1 cellular context compared by ENCODE assay signal in genomic region chr2:111121873-111122630, GRCh38.
TF ChIP-seq lines count a peak whose summit lies in the region.

No MANE protein-coding gene starts in this region.

TF ChIP-seq in HepG2, 621 proteins besides CTCF, POLR2A, EP300 and RAD21 (continued from another document and continues in another):
- no peak for TF ChIP-seq ZBED4 (CRISPR knock-in tag; IDR thresholded peaks at IDR 0.05; ENCODE audit: borderline replicate concordance)
- TF ChIP-seq CSRNP2 (CRISPR knock-in tag; conservative IDR thresholded peaks at IDR 0.05; ENCODE audit: low read depth) = no peak
- peak; percentile 6; the same call in 1 of the 2 replicates for TF ChIP-seq ZNF451 (CRISPR knock-in tag; IDR thresholded peaks at IDR 0.05)
- TF ChIP-seq ZFY (CRISPR knock-in tag; IDR thresholded peaks at IDR 0.05) = peak; percentile 79
- TF ChIP-seq KAT2B (IDR thresholded peaks at IDR 0.05; ENCODE audit: borderline replicate concordance, low read depth, low read length) = no peak
- TF ChIP-seq USF2 (IDR thresholded peaks at IDR 0.05; ENCODE audit: low read depth, low read length) = no peak
- TF ChIP-seq USF2 (CRISPR knock-in tag; IDR thresholded peaks at IDR 0.05; ENCODE audit: borderline replicate concordance) = no peak
- no peak for TF ChIP-seq AKAP8 (CRISPR knock-in tag; IDR thresholded peaks at IDR 0.05)
- no peak for TF ChIP-seq RELA (CRISPR knock-in tag; IDR thresholded peaks at IDR 0.05)
- TF ChIP-seq ZNF264 (CRISPR knock-in tag; IDR thresholded peaks at IDR 0.05) = no peak
- TF ChIP-seq ZNF768 (CRISPR knock-in tag; IDR thresholded peaks at IDR 0.05) = no peak
- TF ChIP-seq ZNF224 (CRISPR knock-in tag; IDR thresholded peaks at IDR 0.05) = peak; percentile 41
- TF ChIP-seq SMYD3 (CRISPR knock-in tag; IDR thresholded peaks at IDR 0.05) = no peak
- TF ChIP-seq RARG (CRISPR knock-in tag; IDR thresholded peaks at IDR 0.05; ENCODE audit: low read depth) = no peak
- TF ChIP-seq ZNF343 (CRISPR knock-in tag; IDR thresholded peaks at IDR 0.05) = 0 out of 2 replicates have a peak, but pooled peaks have one; percentile 39
- no peak for TF ChIP-seq ZNF17 (CRISPR knock-in tag; IDR thresholded peaks at IDR 0.05)
- no peak for TF ChIP-seq NFKBIZ (CRISPR knock-in tag; IDR thresholded peaks at IDR 0.05)
- TF ChIP-seq RERE (CRISPR knock-in tag; IDR thresholded peaks at IDR 0.05; ENCODE audit: low read depth) = no peak
- peak; percentile 33; the same call in 1 of the 2 replicates for TF ChIP-seq ZNF503 (CRISPR knock-in tag; IDR thresholded peaks at IDR 0.05)
- TF ChIP-seq AHR (CRISPR knock-in tag; IDR thresholded peaks at IDR 0.05) = no peak
- TF ChIP-seq THAP9 (CRISPR knock-in tag; IDR thresholded peaks at IDR 0.05; ENCODE audit: borderline replicate concordance) = 0 out of 2 replicates have a peak, but pooled peaks have one; percentile 15
- no peak for TF ChIP-seq ZNF282 (IDR thresholded peaks at IDR 0.05; ENCODE audit: partially characterized antibody)
- TF ChIP-seq MBNL3 (CRISPR knock-in tag; conservative IDR thresholded peaks at IDR 0.05) = no peak
- TF ChIP-seq ATF3 (CRISPR knock-in tag; IDR thresholded peaks at IDR 0.05) = no peak
- TF ChIP-seq ZNF33A (CRISPR knock-in tag; IDR thresholded peaks at IDR 0.05; ENCODE audit: borderline replicate concordance) = no peak
- 0 out of 2 replicates have a peak, but pooled peaks have one; percentile 64 for TF ChIP-seq IRX3 (CRISPR knock-in tag; IDR thresholded peaks at IDR 0.05; ENCODE audit: borderline replicate concordance, low read depth)
- no peak; the same call in 1 of the 2 replicates for TF ChIP-seq ZNF678 (CRISPR knock-in tag; IDR thresholded peaks at IDR 0.05)
- peak; percentile 56; the same call in 1 of the 2 replicates for TF ChIP-seq ZNF83 (CRISPR knock-in tag; IDR thresholded peaks at IDR 0.05; ENCODE audit: borderline replicate concordance)
- TF ChIP-seq ZNF784 (CRISPR knock-in tag; IDR thresholded peaks at IDR 0.05; ENCODE audit: borderline replicate concordance) = no peak
- no peak for TF ChIP-seq CREM (IDR thresholded peaks at IDR 0.05)
- TF ChIP-seq CREM (CRISPR knock-in tag; IDR thresholded peaks at IDR 0.05) = no peak
- peak; percentile 56; the same call in 1 of the 2 replicates for TF ChIP-seq TBX2 (CRISPR knock-in tag; IDR thresholded peaks at IDR 0.05; ENCODE audit: borderline replicate concordance)
- TF ChIP-seq ZNF878 (CRISPR knock-in tag; IDR thresholded peaks at IDR 0.05) = no peak
- no peak for TF ChIP-seq ZNF672 (CRISPR knock-in tag; IDR thresholded peaks at IDR 0.05)
- no peak for TF ChIP-seq ATF1 (CRISPR knock-in tag; IDR thresholded peaks at IDR 0.05)
- TF ChIP-seq ZNF124 (CRISPR knock-in tag; IDR thresholded peaks at IDR 0.05) = no peak
- TF ChIP-seq MEIS1 (CRISPR knock-in tag; IDR thresholded peaks at IDR 0.05; ENCODE audit: borderline replicate concordance) = no peak
- no peak for TF ChIP-seq ZNF430 (CRISPR knock-in tag; IDR thresholded peaks at IDR 0.05)
- TF ChIP-seq PRDM4 (CRISPR knock-in tag; IDR thresholded peaks at IDR 0.05; ENCODE audit: borderline replicate concordance) = no peak
- no peak for TF ChIP-seq ZNF12 (CRISPR knock-in tag; IDR thresholded peaks at IDR 0.05)
